13 cellular contexts compared by ENCODE assay signal in genomic region chr2:239814136-239814916, GRCh38.
DNase-seq lines count a peak whose midpoint lies in the region; ATAC-seq and TF ChIP-seq lines count a peak whose summit lies in the region.
"Had no signal": no experiment of that assay in that cellular context is flagged by ENCODE, and none has a peak within 500 bp of the region (broad histone marks: within the 10 kb centered on the region; RNA-seq: fewer than 3 reads in every experiment).

No MANE protein-coding gene starts in this region.

- H3K9me3 ChIP-seq in left lung: no peaks in the 10 kb centered on the region
- H3K9me3 ChIP-seq in spleen: no peaks in the 10 kb centered on the region
- no peaks in the 10 kb centered on the region for H3K9me3 ChIP-seq in SJCRH30 (replicated peaks)
- H3K9me3 ChIP-seq: Caco-2 had no signal

- peak; percentile 36 for DNase-seq in NCI-H460 (ENCODE audit: extremely low read depth, low read depth)
- DNase-seq in dermis microvascular lymphatic vessel endothelial cell (ENCODE audit: low read depth in 2 of 2): peak; percentile 62 to 88
- peak; percentile 44 to 67 for DNase-seq in left lung
- peak; percentile 50 for DNase-seq in spleen
- DNase-seq in NCI-H524 (lab: John Stamatoyannopoulos, UW): no peak
- DNase-seq in SJCRH30: no peak
- DNase-seq in NCI-H526 (lab: John Stamatoyannopoulos, UW): no peak
- no peak for DNase-seq in NCI-H2081 (lab: John Stamatoyannopoulos, UW)
- DNase-seq: activated gamma-delta T cell; cortex of kidney; naive B cell; stimulated activated CD4-positive, alpha-beta T cell treated with anti-CD3 and anti-CD28 coated beads, Interleukin-2, amount 100 ng/mL, for 24 hours had no signal

- H3K4me3 ChIP-seq in left lung: no peak overlapping the region
- no peak overlapping the region for H3K4me3 ChIP-seq in spleen
- no peak overlapping the region for H3K4me3 ChIP-seq in SJCRH30

- TF ChIP-seq POLR2A in spleen (IDR thresholded peaks at IDR 0.05): no peak

- H3K36me3 ChIP-seq in left lung (no peaks in the 10 kb centered on the region), spleen (no peaks in the 10 kb centered on the region), SJCRH30 (no peaks in the 10 kb centered on the region)

- H3K27me3 ChIP-seq in left lung (no peaks in the 10 kb centered on the region), spleen (replicated peaks in 1 of 7) (peaks cover 0 to 15% (median 0%) of the 10 kb centered on the region in 7 donors), SJCRH30 (no peaks in the 10 kb centered on the region; the same call in 1 of the 2 replicates)

- TF ChIP-seq CTCF in left lung (IDR thresholded peaks at IDR 0.05): no peak
- no peak for TF ChIP-seq CTCF in spleen (IDR thresholded peaks at IDR 0.05 in 8 of 11, conservative IDR thresholded peaks at IDR 0.05 in 3 of 11)

- H3K27ac ChIP-seq in left lung (peak overlapping the region; percentile 55 to 67), spleen (no peak overlapping the region), SJCRH30 (no peak overlapping the region)

- 72 to 84% (median 79%) methylated on average over 15 of the region's 15 CpGs for WGBS in spleen, 5 donors

- peak; percentile 81 for ATAC-seq in left lung

- intact Hi-C loops in left lung (cut with DNase I): no loop called here
- intact Hi-C loops in spleen (cut with DNase I; ENCODE audit: low total_unique reads): no loop called here

- H3K4me1 ChIP-seq in left lung (peaks cover 14 to 15% of the 10 kb centered on the region in 2 donors), spleen (no peaks in the 10 kb centered on the region), SJCRH30 (no peaks in the 10 kb centered on the region)
- H3K4me1 ChIP-seq: Caco-2 had no signal

Comparison
In these comparisons a context has a peak if more than half of its experiments do, and no peak if none do; other contexts are left out.
1. DNase-seq: peak in NCI-H460 (single experiment), dermis microvascular lymphatic vessel endothelial cell (2 of 2), left lung (2 of 2) and spleen (single experiment); none in NCI-H524 (0 of 2), SJCRH30 (0 of 2), NCI-H526 (0 of 2) and NCI-H2081 (0 of 2).
2. H3K27ac ChIP-seq: peak in left lung (2 of 2); none in spleen (0 of 8) and SJCRH30 (single experiment).